Comparison of ENCODE assay signal across 1 cellular context in the genomic region with DNA sequence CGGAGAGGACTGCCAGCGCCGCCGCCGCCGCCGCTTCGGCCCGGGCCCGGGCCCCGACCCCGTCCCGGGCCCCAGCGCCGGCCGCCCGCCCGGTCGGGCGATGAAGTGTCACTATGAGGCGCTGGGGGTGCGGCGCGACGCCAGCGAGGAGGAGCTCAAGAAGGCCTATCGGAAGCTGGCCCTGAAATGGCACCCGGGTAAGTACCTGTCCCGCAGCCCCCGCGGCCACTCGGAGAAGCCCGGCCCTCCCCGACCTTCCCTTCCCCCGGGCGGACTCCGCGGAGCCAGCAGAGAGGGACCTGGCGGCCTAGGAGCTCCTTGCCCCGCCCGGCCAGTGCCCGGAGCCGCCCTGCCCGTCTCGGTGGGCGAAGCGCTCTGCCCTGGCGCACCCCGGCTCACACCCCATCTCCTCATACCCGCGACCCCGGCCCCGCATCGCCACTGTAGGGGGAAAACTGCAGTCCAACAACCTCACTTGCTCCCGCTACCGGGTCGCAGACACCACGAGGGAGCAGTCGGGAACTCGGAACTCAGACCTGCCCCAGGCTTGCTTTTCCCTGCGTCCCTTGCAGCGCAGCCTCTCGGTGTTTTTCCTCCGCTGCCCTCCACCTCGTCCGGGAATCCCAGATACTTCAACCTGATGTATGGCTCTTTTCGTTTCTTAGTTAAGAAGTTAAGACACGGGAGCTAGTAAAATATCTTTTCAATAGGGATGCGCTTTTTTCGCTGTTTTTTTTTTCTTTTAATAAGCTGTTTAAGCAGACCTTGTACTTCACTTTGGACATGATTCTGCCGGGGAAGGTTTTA.
TF ChIP-seq lines count a peak whose summit lies in the region.

No MANE protein-coding gene starts in this region.

TF ChIP-seq in HepG2, 621 proteins besides CTCF, POLR2A, EP300 and RAD21 (continued from another document):
- TF ChIP-seq, protein P1, sequence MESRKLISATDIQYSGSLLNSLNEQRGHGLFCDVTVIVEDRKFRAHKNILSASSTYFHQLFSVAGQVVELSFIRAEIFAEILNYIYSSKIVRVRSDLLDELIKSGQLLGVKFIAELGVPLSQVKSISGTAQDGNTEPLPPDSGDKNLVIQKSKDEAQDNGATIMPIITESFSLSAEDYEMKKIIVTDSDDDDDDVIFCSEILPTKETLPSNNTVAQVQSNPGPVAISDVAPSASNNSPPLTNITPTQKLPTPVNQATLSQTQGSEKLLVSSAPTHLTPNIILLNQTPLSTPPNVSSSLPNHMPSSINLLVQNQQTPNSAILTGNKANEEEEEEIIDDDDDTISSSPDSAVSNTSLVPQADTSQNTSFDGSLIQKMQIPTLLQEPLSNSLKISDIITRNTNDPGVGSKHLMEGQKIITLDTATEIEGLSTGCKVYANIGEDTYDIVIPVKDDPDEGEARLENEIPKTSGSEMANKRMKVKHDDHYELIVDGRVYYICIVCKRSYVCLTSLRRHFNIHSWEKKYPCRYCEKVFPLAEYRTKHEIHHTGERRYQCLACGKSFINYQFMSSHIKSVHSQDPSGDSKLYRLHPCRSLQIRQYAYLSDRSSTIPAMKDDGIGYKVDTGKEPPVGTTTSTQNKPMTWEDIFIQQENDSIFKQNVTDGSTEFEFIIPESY (CRISPR knock-in tag; IDR thresholded peaks at IDR 0.05) = no peak
- TF ChIP-seq KLF16 (CRISPR knock-in tag; IDR thresholded peaks at IDR 0.05) (0 out of 4 replicates have a peak, but pooled peaks of 1 of the 2 experiments have one; percentile 46), KMT2B (CRISPR knock-in tag; IDR thresholded peaks at IDR 0.05) (peak; percentile 30; the same call in 1 of the 2 replicates), REPIN1 (CRISPR knock-in tag; IDR thresholded peaks at IDR 0.05; ENCODE audit: borderline replicate concordance, low read depth) (no peak), SIN3B (IDR thresholded peaks at IDR 0.05; ENCODE audit: low read length) (no peak), POLR2G (IDR thresholded peaks at IDR 0.05; ENCODE audit: low read depth, low read length) (peak; percentile 82), ARNT (IDR thresholded peaks at IDR 0.05) (no peak), PHF8 (CRISPR knock-in tag; IDR thresholded peaks at IDR 0.05) (peak; percentile 80)
